9 cellular contexts compared by ENCODE assay signal in genomic region chr1:112722601-112723510, GRCh38. TPM values are rescaled to one million over a fixed set of nuclear protein-coding genes. Genes with fewer than 3 reads are reported as not detected.
DNase-seq lines count a peak whose midpoint lies in the region; ATAC-seq, FAIRE-seq and TF ChIP-seq lines count a peak whose summit lies in the region.
"Had no signal": no experiment of that assay in that cellular context is flagged by ENCODE, and none has a peak within 500 bp of the region (broad histone marks: within the 10 kb centered on the region; RNA-seq: fewer than 3 reads in every experiment).

No MANE protein-coding gene starts in this region.

- no peaks in the 10 kb centered on the region for H3K9me3 Mint-ChIP-seq in activated naive CD4-positive, alpha-beta T cell treated with anti-CD3 and anti-CD28 coated beads, Interleukin-2, amount 50 U/mL, for 24 hours

- H3K4me3 Mint-ChIP-seq in activated naive CD4-positive, alpha-beta T cell treated with anti-CD3 and anti-CD28 coated beads, Interleukin-2, amount 50 U/mL, for 24 hours: peak overlapping the region; percentile 66

- H3K27me3 Mint-ChIP-seq in activated naive CD4-positive, alpha-beta T cell treated with anti-CD3 and anti-CD28 coated beads, Interleukin-2, amount 50 U/mL, for 24 hours: peaks cover 5% of the 10 kb centered on the region

- TF ChIP-seq CTCF in AG04449 (IDR thresholded peaks at IDR 0.05; ENCODE audit: insufficient read depth, low read length, missing control alignments) (no peak), HEK293 (tag by site-specific recombination; IDR thresholded peaks at IDR 0.05) (0 out of 2 replicates have a peak, but pooled peaks have one; percentile 29), kidney (IDR thresholded peaks at IDR 0.05; ENCODE audit: borderline replicate concordance, extremely low read depth, insufficient read depth) (no peak)

- POLR2A ChIA-PET in AG04449 (lab: Yijun Ruan, JAX) (no interaction called here), HEK293 (lab: Yijun Ruan, JAX) (no interaction called here)

- DNase-seq in AG04449 (ENCODE audit: low read depth, low spot score): no peak
- DNase-seq in kidney: peak; percentile 77
- no peak for DNase-seq in H4 (ENCODE audit: low spot score)
- no peak for DNase-seq in NCI-H345 (lab: John Stamatoyannopoulos, UW)
- no peak for DNase-seq in ACHN
- DNase-seq: cortex of kidney had no signal

- ATAC-seq in GM18517 (IDR thresholded peaks at IDR 0.05; ENCODE audit: unreplicated experiment): no peak

- in situ Hi-C loops in ACHN (cut with HindIII; ENCODE audit: low pct_ligation_motif_present, low pct_unique_long_range_greater_than_20kb, low sequenced_read_pairs): no loop called here

- H3K27ac ChIP-seq in HEK293 (ENCODE audit: extremely low read depth, low read depth, low read length) (no peak overlapping the region), kidney (ENCODE audit: low read depth in 2 of 2, low read length in 2 of 2) (no peak overlapping the region)

- H3K36me3 Mint-ChIP-seq in activated naive CD4-positive, alpha-beta T cell treated with anti-CD3 and anti-CD28 coated beads, Interleukin-2, amount 50 U/mL, for 24 hours: no peaks in the 10 kb centered on the region

- peaks cover 18% of the 10 kb centered on the region for H3K4me1 Mint-ChIP-seq in activated naive CD4-positive, alpha-beta T cell treated with anti-CD3 and anti-CD28 coated beads, Interleukin-2, amount 50 U/mL, for 24 hours

- intact Hi-C loops in kidney (cut with DNase I): loop anchor here (10.0 kb wide), 1 partner anchor 322 kb away; no protein-coding TSS in a partner anchor

- peak overlapping the region; percentile 76 for H3K27ac Mint-ChIP-seq in activated naive CD4-positive, alpha-beta T cell treated with anti-CD3 and anti-CD28 coated beads, Interleukin-2, amount 50 U/mL, for 24 hours

- no peaks in the 10 kb centered on the region for H3K36me3 ChIP-seq in HEK293 (ENCODE audit: control insufficient read depth in 2 of 2, insufficient read depth in 1 of 2, low read length in 2 of 2)
- H3K36me3 ChIP-seq in kidney (ENCODE audit: control insufficient read depth in 1 of 2, insufficient read depth in 2 of 2, low read length in 2 of 2): no peaks in the 10 kb centered on the region

- H3K4me3 ChIP-seq in AG04449 (ENCODE audit: low read depth, low read length) (peak overlapping the region; percentile 8; the same call in 1 of the 2 replicates), HEK293 (ENCODE audit: low read depth, low read length) (no peak overlapping the region), kidney (ENCODE audit: low read length in 2 of 2) (no peak overlapping the region)

- H3K4me1 ChIP-seq in HEK293 (ENCODE audit: control insufficient read depth, insufficient read depth, low read length) (no peaks in the 10 kb centered on the region), kidney (ENCODE audit: control insufficient read depth in 1 of 2, insufficient read depth in 1 of 2, low read depth in 1 of 2, low read length in 2 of 2) (peaks cover 0 to 3% of the 10 kb centered on the region in 2 donors)

- H3K9ac ChIP-seq in kidney (ENCODE audit: low read length in 2 of 2): no peak overlapping the region

- CTCF ChIA-PET in AG04449 (lab: Yijun Ruan, JAX) (interaction anchor here (0.9 to 11.1 kb wide), 10 partner anchors 9 to 350 kb away, joined by 3 to 1029 read pairs (median 7); partner anchors contain the start of genes LRIG2 and RHOC), HEK293 (lab: Yijun Ruan, JAX) (interaction anchor here (0.7 to 9.1 kb wide), 4 partner anchors 81 to 350 kb away, joined by 3 to 417 read pairs (median 4); partner anchors contain the start of gene LRIG2)

- no peak for FAIRE-seq in kidney (lab: Jason Lieb, UNC)

- no peaks in the 10 kb centered on the region for H3K9me3 ChIP-seq in HEK293 (ENCODE audit: control insufficient read depth, insufficient read depth, low read depth, low read length)
- H3K9me3 ChIP-seq in kidney (ENCODE audit: control insufficient read depth in 1 of 2, low read length in 2 of 2): no peaks in the 10 kb centered on the region

TF ChIP-seq in HEK293, 187 proteins besides CTCF, POLR2A, EP300 and RAD21 (continues in another document):
- TF ChIP-seq ZNF239 (tag by site-specific recombination; IDR thresholded peaks at IDR 0.05) (no peak), ZFP3 (tag by site-specific recombination; IDR thresholded peaks at IDR 0.05; ENCODE audit: low read depth) (no peak), ZNF362 (tag by site-specific recombination; IDR thresholded peaks at IDR 0.05) (no peak), ZNF561 (tag by site-specific recombination; IDR thresholded peaks at IDR 0.05; ENCODE audit: borderline replicate concordance) (no peak), ZNF18 (tag by site-specific recombination; IDR thresholded peaks at IDR 0.05) (no peak), ZNF600 (tag by site-specific recombination; IDR thresholded peaks at IDR 0.05) (0 out of 2 replicates have a peak, but pooled peaks have one; percentile 32), ZNF37A (tag by site-specific recombination; IDR thresholded peaks at IDR 0.05) (no peak), TCF7L2 (IDR thresholded peaks at IDR 0.05; ENCODE audit: borderline replicate concordance, low read depth, low read length) (no peak), ZNF664 (tag by site-specific recombination; IDR thresholded peaks at IDR 0.05) (no peak), ZNF510 (tag by site-specific recombination; IDR thresholded peaks at IDR 0.05; ENCODE audit: insufficient replicate concordance) (no peak), ZNF398 (tag by site-specific recombination; IDR thresholded peaks at IDR 0.05) (0 out of 2 replicates have a peak, but pooled peaks have one; percentile 7), KLF1 (tag by site-specific recombination; IDR thresholded peaks at IDR 0.05) (peak; percentile 31; the same call in 1 of the 2 replicates), ZNF610 (tag by site-specific recombination; IDR thresholded peaks at IDR 0.05; ENCODE audit: borderline replicate concordance) (no peak), ZBTB49 (tag by site-specific recombination; IDR thresholded peaks at IDR 0.05; ENCODE audit: low read depth) (no peak), ZFHX2 (tag by site-specific recombination; conservative IDR thresholded peaks at IDR 0.05) (peak; percentile 77)

RNA-seq across cellular contexts. Expression of gene PPM1J, which starts 7.7 kb away (rescaled TPM):
- 2.0 TPM for total RNA-seq in kidney
- 3.4 TPM for polyA plus RNA-seq in kidney (ENCODE audit: insufficient read depth, low read depth, low replicate concordance)
- total RNA-seq in H4 (2014; rRNA removed; shearing (Covaris generic)): 0.10 and 0.45 TPM in 2 replicates

RNA-seq across cellular contexts. Expression of gene RHOC, which starts 15.9 kb away (rescaled TPM):
- 270 TPM for total RNA-seq in kidney
- polyA plus RNA-seq in kidney (ENCODE audit: insufficient read depth, low read depth, low replicate concordance): 501 TPM
- 218 and 228 TPM in 2 replicates for total RNA-seq in H4 (2014; rRNA removed; shearing (Covaris generic))

RNA-seq across cellular contexts. Expression of gene MOV10, which starts 48.4 kb away (rescaled TPM):
- 62.5 TPM for total RNA-seq in kidney
- 60.6 TPM for polyA plus RNA-seq in kidney (ENCODE audit: insufficient read depth, low read depth, low replicate concordance)
- total RNA-seq in H4 (2014; rRNA removed; shearing (Covaris generic)): 31.9 and 42.8 TPM in 2 replicates
